Comparison of ENCODE assay signal across 21 cellular contexts in genomic region chr14:104377256-104377655, GRCh38.
"Had no signal": no experiment of that assay in that cellular context is flagged by ENCODE, and none has a peak within 500 bp of the region (broad histone marks: within the 10 kb centered on the region; RNA-seq: fewer than 3 reads in every experiment).

No MANE protein-coding gene starts in this region.

- H3K36me3 ChIP-seq: colonic mucosa had no signal

- H3K27ac ChIP-seq: colonic mucosa, epithelial cell of prostate had no signal

- H3K9me3 ChIP-seq: colonic mucosa had no signal

- DNase-seq: activated CD4-positive, alpha-beta T cell treated with anti-CD3 and anti-CD28 coated beads for 36 hours; activated CD4-positive, alpha-beta T cell treated with anti-CD3 and anti-CD28 coated beads, Interleukin-2, amount 10 ng/mL, durations not matched to agents 24 days and 14 days; activated CD4-positive, alpha-beta T cell treated with anti-CD3 and anti-CD28 coated beads, Interleukin-2, amount 50 U/mL, for 4 hours; activated CD4-positive, CD25-positive, alpha-beta regulatory T cell; activated CD4-positive, CD25-positive, alpha-beta regulatory T cell treated with anti-CD3 and anti-CD28 coated beads, Interleukin-2, amount 50 U/mL, for 72 hours; activated CD8-positive, alpha-beta memory T cell treated with anti-CD3 and anti-CD28 coated beads for 24 hours; activated CD8-positive, alpha-beta T cell treated with anti-CD3 and anti-CD28 coated beads for 36 hours; activated effector memory CD4-positive, alpha-beta T cell treated with Interleukin-2 at 50 U/mL for 16 hours; activated gamma-delta T cell treated with Interleukin-2 at 50 U/mL for 16 hours; activated naive CD4-positive, alpha-beta T cell treated with anti-CD3 and anti-CD28 coated beads, Interleukin-2, amount 50 U/mL, for 16 hours; activated naive CD4-positive, alpha-beta T cell treated with Interleukin-2 at 50 U/mL for 16 hours; activated T-cell treated with anti-CD3 and anti-CD28 coated beads, Interleukin-2, amount 50 U/mL, for 4 hours; amniotic stem cell; anterior cingulate cortex; caudate nucleus; colonic mucosa; effector CD8-positive, alpha-beta T cell; foreskin fibroblast; head of caudate nucleus had no signal

- ATAC-seq: activated CD4-positive, alpha-beta T cell treated with anti-CD3 and anti-CD28 coated beads for 36 hours; activated CD8-positive, alpha-beta T cell treated with anti-CD3 and anti-CD28 coated beads for 36 hours; activated T-cell treated with anti-CD3 and anti-CD28 coated beads, Interleukin-2, amount 50 U/mL, for 4 hours; activated T-helper 17 cell treated with anti-CD3 and anti-CD28 coated beads, Interleukin-2, amount 50 U/mL, for 72 hours had no signal

- H3K4me3 ChIP-seq: colonic mucosa had no signal

- H3K27me3 ChIP-seq: colonic mucosa had no signal

- H3K4me1 ChIP-seq: colonic mucosa had no signal
